27 cellular contexts compared by ENCODE assay signal in the genomic region with DNA sequence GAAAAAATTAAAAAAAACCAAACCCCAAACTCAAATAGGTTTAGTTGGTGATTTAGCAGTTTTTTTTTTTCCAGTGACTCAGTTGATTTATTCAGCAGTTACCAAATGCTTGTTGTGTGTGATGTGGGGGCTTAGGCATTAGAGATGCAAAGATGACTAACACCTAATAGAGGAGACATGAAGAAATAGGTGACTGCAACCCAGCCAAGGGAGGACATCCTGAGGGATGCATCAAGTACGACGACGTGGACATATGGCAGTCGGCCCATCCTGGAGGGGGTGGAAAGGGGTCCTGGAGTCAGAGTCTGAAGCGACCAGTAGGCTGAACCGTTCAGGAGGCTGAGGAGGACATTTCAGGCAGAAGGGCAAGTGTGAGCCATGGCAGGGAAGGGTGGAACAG. TPM values are rescaled to one million over a fixed set of nuclear protein-coding genes. Genes with fewer than 3 reads are reported as not detected.
DNase-seq lines count a peak whose midpoint lies in the region; ATAC-seq, FAIRE-seq and TF ChIP-seq lines count a peak whose summit lies in the region.
"Had no signal": no experiment of that assay in that cellular context is flagged by ENCODE, and none has a peak within 500 bp of the region (broad histone marks: within the 10 kb centered on the region; RNA-seq: fewer than 3 reads in every experiment).

No MANE protein-coding gene starts in this region.

- no peak overlapping the region for H2AK5ac ChIP-seq in mesenchymal stem cell (ENCODE audit: low read length, severe bottlenecking)

- H3K79me1 ChIP-seq in mesenchymal stem cell (replicated peaks; ENCODE audit: low read length, poor library complexity, severe bottlenecking): no peaks in the 10 kb centered on the region

- no peak overlapping the region for H3K23ac ChIP-seq in mesenchymal stem cell (ENCODE audit: low read length in 2 of 2)

- H3K4me1 Mint-ChIP-seq in brain: peaks cover 54% of the 10 kb centered on the region
- H3K4me1 Mint-ChIP-seq in CD8-positive, alpha-beta memory T cell: no peaks in the 10 kb centered on the region
- H3K4me1 Mint-ChIP-seq: stimulated activated naive CD8-positive, alpha-beta T cell treated with anti-CD3 and anti-CD28 coated beads, Interleukin-15, amount 100 ng/mL, for 72 hours had no signal

- TF ChIP-seq RAD21 in A549 (conservative IDR thresholded peaks at IDR 0.05 in 1 of 2, IDR thresholded peaks at IDR 0.05 in 1 of 2): no peak

- ATAC-seq in A549: no peak
- ATAC-seq: left cardiac atrium; stimulated activated naive CD8-positive, alpha-beta T cell treated with anti-CD3 and anti-CD28 coated beads, Interleukin-15, amount 100 ng/mL, for 72 hours; WTC11 had no signal

- peak overlapping the region in 1 of 2 experiments; percentile 43 for H2BK12ac ChIP-seq in mesenchymal stem cell (ENCODE audit: low read length in 2 of 2)

- peaks cover 0 to 3% of the 10 kb centered on the region in 2 experiments for H3K27me3 ChIP-seq in mesenchymal stem cell (ENCODE audit: control insufficient read depth in 1 of 2, insufficient read depth in 1 of 2, low read length in 2 of 2)
- no peaks in the 10 kb centered on the region for H3K27me3 ChIP-seq in CD8-positive, alpha-beta memory T cell (ENCODE audit: insufficient read depth, low read length, poor library complexity, severe bottlenecking)
- H3K27me3 ChIP-seq: brain microvascular endothelial cell, colonic mucosa, tibial nerve had no signal

- H3K9me3 ChIP-seq in A549 (no peaks in the 10 kb centered on the region), mesenchymal stem cell (ENCODE audit: control insufficient read depth, low read length) (no peaks in the 10 kb centered on the region)
- no peaks in the 10 kb centered on the region for H3K9me3 ChIP-seq in CD8-positive, alpha-beta memory T cell (ENCODE audit: low read length)
- H3K9me3 ChIP-seq: colonic mucosa, tibial nerve had no signal

- WGBS in A549 (ENCODE audit: missing lambda C conversion rate): 57% methylated on average over 6 of the region's 6 CpGs
- 98% methylated on average over 6 of the region's 6 CpGs for WGBS in mesenchymal stem cell

- H3K9ac ChIP-seq in mesenchymal stem cell (ENCODE audit: low read length): peak overlapping the region; percentile 53

- H3K4me1 ChIP-seq in A549 (peaks cover 59% of the 10 kb centered on the region), mesenchymal stem cell (ENCODE audit: control insufficient read depth, insufficient read depth, low read depth, low read length) (no peaks in the 10 kb centered on the region)
- no peaks in the 10 kb centered on the region for H3K4me1 ChIP-seq in CD8-positive, alpha-beta memory T cell (ENCODE audit: insufficient read depth, low read length)

- DNase-seq in A549 (ENCODE audit: low read depth in 1 of 2, low spot score in 1 of 2): no peak
- peak; percentile 23 for DNase-seq in HTR-8/SVneo (ENCODE audit: insufficient read length, low spot score)
- DNase-seq in mesenchymal stem cell: peak; percentile 43
- no peak for DNase-seq in NCI-H2171 treated with DMSO at 0.1 percent for 48 hours (lab: John Stamatoyannopoulos, UW)
- no peak for DNase-seq in activated CD8-positive, alpha-beta memory T cell treated with anti-CD3 and anti-CD28 coated beads, Interleukin-2, amount 50 U/mL, for 4 hours
- DNase-seq in NCI-H524 treated with DMSO at 0.1 percent for 48 hours (lab: John Stamatoyannopoulos, UW): no peak
- no peak for DNase-seq in CD8-positive, alpha-beta memory T cell
- DNase-seq: ACHN; activated CD8-positive, alpha-beta memory T cell treated with anti-CD3 and anti-CD28 coated beads, Interleukin-2, amount 50 U/mL, for 48 hours; activated effector memory CD4-positive, alpha-beta T cell treated with Interleukin-2 at 50 U/mL for 16 hours; brain microvascular endothelial cell; colonic mucosa; EL; glutamatergic neuron; Kasumi-1; left cardiac atrium; mesendoderm; NCI-H1417 treated with DMSO at 0.1 percent for 48 hours; NCI-H510A treated with DMSO at 0.1 percent for 48 hours; occipital lobe; stimulated activated naive CD8-positive, alpha-beta T cell treated with anti-CD3 and anti-CD28 coated beads, Interleukin-15, amount 100 ng/mL, for 72 hours had no signal

- no peak overlapping the region for H3K14ac ChIP-seq in mesenchymal stem cell (ENCODE audit: low read length in 2 of 2)

- CTCF ChIA-PET in A549 (lab: Yijun Ruan, JAX): no interaction called here
- CTCF ChIA-PET in CD8-positive, alpha-beta memory T cell (lab: Charles Lee): no interaction called here

- no peak overlapping the region for H3K18ac ChIP-seq in mesenchymal stem cell (ENCODE audit: low read depth in 1 of 2, low read length in 2 of 2)

- POLR2A ChIA-PET in A549 (lab: Yijun Ruan, JAX): no interaction called here
- POLR2A ChIA-PET in CD8-positive, alpha-beta memory T cell (lab: Charles Lee): no interaction called here

- H2BK15ac ChIP-seq in mesenchymal stem cell (ENCODE audit: low read depth, poor library complexity, severe bottlenecking): no peak overlapping the region

- peak overlapping the region; percentile 21 to 83; a peak in 4 of 6 replicates for H3K27ac ChIP-seq in A549
- no peak overlapping the region for H3K27ac ChIP-seq in mesenchymal stem cell (ENCODE audit: low read length, poor library complexity, severe bottlenecking)
- H3K27ac ChIP-seq in CD8-positive, alpha-beta memory T cell (ENCODE audit: low read depth, low read length): no peak overlapping the region
- H3K27ac ChIP-seq: brain microvascular endothelial cell, colonic mucosa, SK-N-MC, tibial nerve had no signal

- no peak overlapping the region for H4K8ac ChIP-seq in mesenchymal stem cell (ENCODE audit: low read length)

- no peak overlapping the region for H2AFZ ChIP-seq in mesenchymal stem cell (ENCODE audit: low read depth, low read length)

- TF ChIP-seq POLR2A in A549 (IDR thresholded peaks at IDR 0.05; ENCODE audit: low read length): no peak

- H3K36me3 ChIP-seq in mesenchymal stem cell (ENCODE audit: control insufficient read depth in 1 of 2, insufficient read depth in 2 of 2, low read depth in 1 of 2, low read length in 2 of 2): no peaks in the 10 kb centered on the region
- H3K36me3 ChIP-seq in CD8-positive, alpha-beta memory T cell (ENCODE audit: insufficient read depth, low read length): no peaks in the 10 kb centered on the region
- H3K36me3 ChIP-seq: brain microvascular endothelial cell, colonic mucosa, tibial nerve had no signal

- H3K36me3 Mint-ChIP-seq in brain: no peaks in the 10 kb centered on the region
- no peaks in the 10 kb centered on the region for H3K36me3 Mint-ChIP-seq in CD8-positive, alpha-beta memory T cell
- H3K36me3 Mint-ChIP-seq: WTC11 had no signal

- H3K4me3 Mint-ChIP-seq in brain: no peak overlapping the region
- no peak overlapping the region for H3K4me3 Mint-ChIP-seq in CD8-positive, alpha-beta memory T cell
- H3K4me3 Mint-ChIP-seq: CD14-positive monocyte; stimulated activated naive CD8-positive, alpha-beta T cell treated with anti-CD3 and anti-CD28 coated beads, Interleukin-15, amount 100 ng/mL, for 72 hours; WTC11 had no signal

- no peak overlapping the region for H3K4ac ChIP-seq in mesenchymal stem cell (ENCODE audit: low read depth in 1 of 2, low read length in 2 of 2)

- no peak overlapping the region for H2BK120ac ChIP-seq in mesenchymal stem cell (ENCODE audit: low read depth, low read length)

- peak overlapping the region; percentile 23 for H4K91ac ChIP-seq in mesenchymal stem cell (ENCODE audit: low read length)

- FAIRE-seq in A549 (lab: Jason Lieb, UNC): no peak
- no peak for FAIRE-seq in HTR-8/SVneo (lab: Jason Lieb, UNC)

- no peak overlapping the region for H2BK5ac ChIP-seq in mesenchymal stem cell (ENCODE audit: low read depth, low read length, poor library complexity, severe bottlenecking)

- TF ChIP-seq CTCF in A549 (IDR thresholded peaks at IDR 0.05) (no peak), brain (conservative IDR thresholded peaks at IDR 0.05) (no peak)

- H3K9me3 Mint-ChIP-seq in brain: peaks cover 0 to 5% (median 0%) of the 10 kb centered on the region in 5 experiments
- no peaks in the 10 kb centered on the region for H3K9me3 Mint-ChIP-seq in CD8-positive, alpha-beta memory T cell
- H3K9me3 Mint-ChIP-seq: stimulated activated naive CD8-positive, alpha-beta T cell treated with anti-CD3 and anti-CD28 coated beads, Interleukin-15, amount 100 ng/mL, for 72 hours had no signal

- H3K4me3 ChIP-seq in A549 (no peak overlapping the region), mesenchymal stem cell (ENCODE audit: insufficient read depth in 1 of 2, low read depth in 1 of 2, low read length in 2 of 2) (no peak overlapping the region)
- H3K4me3 ChIP-seq in CD8-positive, alpha-beta memory T cell (ENCODE audit: low read length): no peak overlapping the region
- H3K4me3 ChIP-seq: colonic mucosa, SK-N-MC, tibial nerve had no signal

- no peak for TF ChIP-seq EP300 in A549 (IDR thresholded peaks at IDR 0.05)

- H3K27me3 Mint-ChIP-seq in brain: peaks cover 58% of the 10 kb centered on the region
- peaks cover 13 to 22% of the 10 kb centered on the region in 2 donors for H3K27me3 Mint-ChIP-seq in CD8-positive, alpha-beta memory T cell

- peak overlapping the region in 3 of 5 experiments; percentile 17 to 66 (median 58) for H3K27ac Mint-ChIP-seq in brain
- no peak overlapping the region for H3K27ac Mint-ChIP-seq in CD8-positive, alpha-beta memory T cell
- H3K27ac Mint-ChIP-seq: WTC11 had no signal

- H3K4me2 ChIP-seq in A549 (peak overlapping the region; percentile 49), mesenchymal stem cell (ENCODE audit: low read length, poor library complexity, severe bottlenecking) (no peak overlapping the region)

TF ChIP-seq in A549, 52 proteins besides CTCF, POLR2A, EP300 and RAD21 (continues in another document):
- TF ChIP-seq MYC (IDR thresholded peaks at IDR 0.05; ENCODE audit: borderline replicate concordance, low read length) (no peak), MAZ (IDR thresholded peaks at IDR 0.05; ENCODE audit: borderline replicate concordance, low read depth, low read length) (no peak)

RNA-seq across cellular contexts. Expression of gene LRMDA, which starts 35.5 kb away (rescaled TPM):
- polyA plus RNA-seq in A549 (2011; rRNA removed): 5.2 and 5.6 TPM in 2 replicates
- polyA plus RNA-seq in A549 (2012; cell fraction: cytosol; rRNA removed): 0.73 and 1.4 TPM in 2 replicates
- polyA plus RNA-seq in A549 (2012; cell fraction: nucleus; rRNA removed): 0.89 and 1.5 TPM in 2 replicates
- 4.1 to 5.1 TPM (median 4.6 TPM) in 3 replicates for polyA plus RNA-seq in A549 (2017; fragmentation: RNase III; extraction: RNeasy Plus Mini Kit Qiagen cat#74134 plus additional on column Dnase treatment)
- 8.2 and 14.0 TPM in 2 replicates for polyA minus RNA-seq in A549 (2011; rRNA and poly(A)+ RNA removed)
- 8.3 TPM for polyA plus RNA-seq in brain (ENCODE audit: insufficient read depth, low read depth, low replicate concordance)
- 3.8 TPM for polyA plus RNA-seq in mesenchymal stem cell (2013, experiment 1 of 2)
- 5.7 TPM for polyA plus RNA-seq in mesenchymal stem cell (2013, experiment 2 of 2)
- not detected for total RNA-seq in CD8-positive, alpha-beta memory T cell
- not detected for polyA plus RNA-seq in CD8-positive, alpha-beta memory T cell
- total RNA-seq: T-helper 2 cell treated with Interferon-gamma antibody and Interleukin-4, amounts not matched to agents 100 ng/mL and 5 ng/mL, for 36 hours had no signal

Comparison
In these comparisons a context has a peak if more than half of its experiments do, and no peak if none do; other contexts are left out.
1. DNase-seq: peak in HTR-8/SVneo (single experiment) and mesenchymal stem cell (single experiment); none in A549 (0 of 2), NCI-H2171 treated with DMSO at 0.1 percent for 48 hours (single experiment), activated CD8-positive, alpha-beta memory T cell treated with anti-CD3 and anti-CD28 coated beads, Interleukin-2, amount 50 U/mL, for 4 hours (single experiment), NCI-H524 treated with DMSO at 0.1 percent for 48 hours (single experiment) and CD8-positive, alpha-beta memory T cell (0 of 5).
2. H3K27ac ChIP-seq: peak in A549 (2 of 2); none in mesenchymal stem cell (single experiment) and CD8-positive, alpha-beta memory T cell (single experiment).
3. H3K27ac Mint-ChIP-seq: peak in brain (3 of 5); none in CD8-positive, alpha-beta memory T cell (0 of 8).